In genomic region chrX:16946971-16947562, GRCh38 we compare ENCODE assay signal across 1 cellular context.
TF ChIP-seq lines count a peak whose summit lies in the region.

No MANE protein-coding gene starts in this region.

TF ChIP-seq in HEK293, 187 proteins besides CTCF, POLR2A, EP300 and RAD21 (continued from another document):
- TF ChIP-seq ZNF398 (tag by site-specific recombination; IDR thresholded peaks at IDR 0.05) (no peak), ZNF791 (tag by site-specific recombination; IDR thresholded peaks at IDR 0.05) (no peak), ZNF623 (tag by site-specific recombination; IDR thresholded peaks at IDR 0.05) (no peak), ZNF629 (tag by site-specific recombination; IDR thresholded peaks at IDR 0.05) (no peak), ZNF600 (tag by site-specific recombination; IDR thresholded peaks at IDR 0.05) (peak; percentile 55; the same call in 1 of the 2 replicates), KLF17 (tag by site-specific recombination; IDR thresholded peaks at IDR 0.05) (no peak), EGR2 (tag by site-specific recombination; IDR thresholded peaks at IDR 0.05; ENCODE audit: low read depth) (no peak), ZNF335 (tag by site-specific recombination; conservative IDR thresholded peaks at IDR 0.05) (peak; percentile 12; the same call in 1 of the 2 replicates), ZBTB48 (tag by site-specific recombination; IDR thresholded peaks at IDR 0.05) (no peak), ZNF184 (tag by site-specific recombination; IDR thresholded peaks at IDR 0.05) (no peak), ZBTB8A (tag by site-specific recombination; IDR thresholded peaks at IDR 0.05) (0 out of 2 replicates have a peak, but pooled peaks have one; percentile 21), ZNF747 (tag by site-specific recombination; IDR thresholded peaks at IDR 0.05) (no peak)
